In genomic region chr2:218890369-218890768, GRCh38 we compare ENCODE assay signal across 1 cellular context.
TF ChIP-seq lines count a peak whose summit lies in the region.

No MANE protein-coding gene starts in this region.

TF ChIP-seq in H1, 55 proteins besides CTCF, POLR2A, EP300 and RAD21:
- TF ChIP-seq RNF2 (IDR thresholded peaks at IDR 0.05; ENCODE audit: borderline replicate concordance, low read depth, low read length, missing control alignments, poor library complexity, severe bottlenecking) (no peak), MAX (IDR thresholded peaks at IDR 0.05) (no peak), CREB1 (IDR thresholded peaks at IDR 0.05) (no peak), JUND (IDR thresholded peaks at IDR 0.05; ENCODE audit: low read length) (no peak)
